ENCODE assay signal across 1 cellular context in the genomic region with DNA sequence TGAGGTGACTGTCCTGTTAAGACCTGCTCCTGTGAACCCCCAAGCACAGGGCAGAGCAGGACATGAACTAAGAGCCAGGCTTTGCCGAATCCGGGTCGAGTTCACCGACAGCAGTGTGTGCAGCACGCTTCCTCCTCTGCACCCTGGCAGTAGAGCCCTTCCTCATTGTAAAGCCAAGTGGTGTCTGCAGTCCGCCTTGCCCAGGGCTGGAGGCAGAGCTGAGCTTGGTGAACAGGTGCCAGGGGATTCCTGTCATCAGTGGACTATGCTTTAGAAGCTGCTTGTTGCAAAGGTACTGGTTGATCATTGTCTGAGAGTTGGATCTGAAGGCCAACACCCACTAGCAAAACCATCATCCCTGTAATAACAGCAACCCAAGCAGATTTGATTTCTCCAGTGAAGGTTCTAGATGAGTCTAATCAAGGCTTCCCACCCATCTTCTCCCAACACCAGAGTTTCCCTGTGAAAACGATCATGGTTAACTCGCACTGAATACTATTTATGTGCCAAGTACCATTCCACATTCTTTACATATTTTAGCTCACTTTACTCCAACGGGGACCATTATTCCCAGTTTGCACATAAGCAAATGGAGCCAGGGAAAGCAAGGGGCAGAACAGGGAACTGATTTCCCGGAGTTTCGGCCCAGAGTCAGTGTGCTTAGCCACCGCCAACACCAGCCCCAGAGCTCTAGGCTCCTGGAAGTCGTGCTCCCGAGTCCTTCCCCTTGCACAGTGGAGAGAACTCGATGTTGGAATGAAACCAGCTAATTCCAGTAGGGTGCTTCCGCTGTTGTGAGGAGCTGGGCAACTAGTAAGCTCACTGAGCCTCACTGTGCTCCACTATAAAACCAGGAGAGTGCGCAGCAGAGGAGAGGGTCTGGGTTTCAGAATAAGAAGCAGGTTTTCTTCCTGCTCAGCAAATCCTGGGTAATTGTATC.
TF ChIP-seq lines count a peak whose summit lies in the region.

No MANE protein-coding gene starts in this region.

TF ChIP-seq in WTC11, 78 proteins besides CTCF, POLR2A, EP300 and RAD21 (continued from another document):
- TF ChIP-seq, protein P1, sequence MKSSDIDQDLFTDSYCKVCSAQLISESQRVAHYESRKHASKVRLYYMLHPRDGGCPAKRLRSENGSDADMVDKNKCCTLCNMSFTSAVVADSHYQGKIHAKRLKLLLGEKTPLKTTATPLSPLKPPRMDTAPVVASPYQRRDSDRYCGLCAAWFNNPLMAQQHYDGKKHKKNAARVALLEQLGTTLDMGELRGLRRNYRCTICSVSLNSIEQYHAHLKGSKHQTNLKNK (CRISPR knock-in tag; IDR thresholded peaks at IDR 0.05): no peak
- TF ChIP-seq, protein P2, sequence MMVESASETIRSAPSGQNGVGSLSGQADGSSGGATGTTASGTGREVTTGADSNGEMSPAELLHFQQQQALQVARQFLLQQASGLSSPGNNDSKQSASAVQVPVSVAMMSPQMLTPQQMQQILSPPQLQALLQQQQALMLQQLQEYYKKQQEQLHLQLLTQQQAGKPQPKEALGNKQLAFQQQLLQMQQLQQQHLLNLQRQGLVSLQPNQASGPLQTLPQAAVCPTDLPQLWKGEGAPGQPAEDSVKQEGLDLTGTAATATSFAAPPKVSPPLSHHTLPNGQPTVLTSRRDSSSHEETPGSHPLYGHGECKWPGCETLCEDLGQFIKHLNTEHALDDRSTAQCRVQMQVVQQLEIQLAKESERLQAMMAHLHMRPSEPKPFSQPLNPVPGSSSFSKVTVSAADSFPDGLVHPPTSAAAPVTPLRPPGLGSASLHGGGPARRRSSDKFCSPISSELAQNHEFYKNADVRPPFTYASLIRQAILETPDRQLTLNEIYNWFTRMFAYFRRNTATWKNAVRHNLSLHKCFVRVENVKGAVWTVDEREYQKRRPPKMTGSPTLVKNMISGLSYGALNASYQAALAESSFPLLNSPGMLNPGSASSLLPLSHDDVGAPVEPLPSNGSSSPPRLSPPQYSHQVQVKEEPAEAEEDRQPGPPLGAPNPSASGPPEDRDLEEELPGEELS (CRISPR knock-in tag; IDR thresholded peaks at IDR 0.05): no peak
